8 cellular contexts compared by ENCODE assay signal in genomic region chr19:35612224-35612558, GRCh38. TPM values are rescaled to one million over a fixed set of nuclear protein-coding genes. Genes with fewer than 3 reads are reported as not detected.
DNase-seq lines count a peak whose midpoint lies in the region; ATAC-seq and TF ChIP-seq lines count a peak whose summit lies in the region.

No MANE protein-coding gene starts in this region.

- intact Hi-C loops in activated CD4-positive, alpha-beta T cell treated with anti-CD3 and anti-CD28 coated beads for 36 hours (cut with DNase I, micrococcal nuclease), result loop anchor here (1.0 to 5.0 kb wide), 8 partner anchors 16 to 343 kb away; partner anchors contain the start of genes COX6B1 (in 1 of the 2) and TMEM147 (in 1 of the 2)
- intact Hi-C loops in activated T-helper 1 cell treated with anti-CD3 and anti-CD28 coated beads, Interleukin-12 subunit alpha, Interleukin-12 subunit beta, Interleukin-2, Interleukin-4 antibody, amounts not matched to agents 30 ng/mL and 10 ng/mL and 1 ng/mL, durations not matched to agents 14 hours and 24 hours and 36 hours (cut with micrococcal nuclease), result loop anchor here (1.0 kb wide), 4 partner anchors 16 to 67 kb away; partner anchors contain the start of genes COX6B1 and TMEM147

- H3K4me1 Mint-ChIP-seq in activated CD4-positive, alpha-beta T cell treated with anti-CD3 and anti-CD28 coated beads for 36 hours, result peaks cover 23% of the 10 kb centered on the region
- peaks cover 33% of the 10 kb centered on the region for H3K4me1 Mint-ChIP-seq in activated T-helper 1 cell treated with anti-CD3 and anti-CD28 coated beads, Interleukin-12 subunit alpha, Interleukin-12 subunit beta, Interleukin-2, Interleukin-4 antibody, amounts not matched to agents 30 ng/mL and 10 ng/mL and 1 ng/mL, durations not matched to agents 14 hours and 24 hours and 36 hours (ENCODE audit: low read depth)

- H3K4me3 Mint-ChIP-seq in activated CD4-positive, alpha-beta T cell treated with anti-CD3 and anti-CD28 coated beads for 36 hours, result peak overlapping the region; percentile 81
- peak overlapping the region; percentile 87 for H3K4me3 Mint-ChIP-seq in activated T-helper 1 cell treated with anti-CD3 and anti-CD28 coated beads, Interleukin-12 subunit alpha, Interleukin-12 subunit beta, Interleukin-2, Interleukin-4 antibody, amounts not matched to agents 30 ng/mL and 10 ng/mL and 1 ng/mL, durations not matched to agents 14 hours and 24 hours and 36 hours

- H3K27me3 Mint-ChIP-seq in activated CD4-positive, alpha-beta T cell treated with anti-CD3 and anti-CD28 coated beads for 36 hours, result no peaks in the 10 kb centered on the region
- H3K27me3 Mint-ChIP-seq in activated T-helper 1 cell treated with anti-CD3 and anti-CD28 coated beads, Interleukin-12 subunit alpha, Interleukin-12 subunit beta, Interleukin-2, Interleukin-4 antibody, amounts not matched to agents 30 ng/mL and 10 ng/mL and 1 ng/mL, durations not matched to agents 14 hours and 24 hours and 36 hours (ENCODE audit: insufficient read depth), result peaks cover 3% of the 10 kb centered on the region

- H3K4me3 ChIP-seq in kidney epithelial cell (ENCODE audit: low read depth, low read length), result peak overlapping the region; percentile 16
- H3K4me3 ChIP-seq in suprapubic skin, result peak overlapping the region; percentile 76

- H3K27ac Mint-ChIP-seq in activated CD4-positive, alpha-beta T cell treated with anti-CD3 and anti-CD28 coated beads for 36 hours, result peak overlapping the region; percentile 90
- H3K27ac Mint-ChIP-seq in activated T-helper 1 cell treated with anti-CD3 and anti-CD28 coated beads, Interleukin-12 subunit alpha, Interleukin-12 subunit beta, Interleukin-2, Interleukin-4 antibody, amounts not matched to agents 30 ng/mL and 10 ng/mL and 1 ng/mL, durations not matched to agents 14 hours and 24 hours and 36 hours, result peak overlapping the region; percentile 92

- TF ChIP-seq CTCF in kidney epithelial cell (IDR thresholded peaks at IDR 0.05; ENCODE audit: insufficient read depth, low read length, poor library complexity, severe bottlenecking) (no peak), suprapubic skin (IDR thresholded peaks at IDR 0.05) (no peak), foreskin keratinocyte (conservative IDR thresholded peaks at IDR 0.05) (no peak)

- no peak for ATAC-seq in activated CD4-positive, alpha-beta T cell treated with anti-CD3 and anti-CD28 coated beads for 36 hours
- ATAC-seq in foreskin keratinocyte, result no peak
- no peak for ATAC-seq in HG02938 (IDR thresholded peaks at IDR 0.05; ENCODE audit: unreplicated experiment)
- no peak for ATAC-seq in HG02973 (IDR thresholded peaks at IDR 0.05; ENCODE audit: unreplicated experiment)

- no peak for TF ChIP-seq POLR2A in suprapubic skin (IDR thresholded peaks at IDR 0.05)

- peaks cover 6% of the 10 kb centered on the region for H3K9me3 ChIP-seq in suprapubic skin

- H3K4me1 ChIP-seq in suprapubic skin, result peaks cover 12% of the 10 kb centered on the region
- no peaks in the 10 kb centered on the region for H3K4me1 ChIP-seq in foreskin keratinocyte

- H3K27ac ChIP-seq in suprapubic skin (peak overlapping the region; percentile 3), foreskin keratinocyte (no peak overlapping the region)

- no peak for TF ChIP-seq EP300 in suprapubic skin (IDR thresholded peaks at IDR 0.05)

- CTCF ChIA-PET in activated CD4-positive, alpha-beta T cell treated with anti-CD3 and anti-CD28 coated beads for 36 hours (lab: Charles Lee), result interaction anchor here (0.6 to 1.4 kb wide), 7 partner anchors 10 to 494 kb away, joined by 3 to 5 read pairs (median 3); no protein-coding TSS in a partner anchor

- peaks cover 11% of the 10 kb centered on the region for H3K9me3 Mint-ChIP-seq in activated CD4-positive, alpha-beta T cell treated with anti-CD3 and anti-CD28 coated beads for 36 hours (ENCODE audit: low read depth)
- H3K9me3 Mint-ChIP-seq in activated T-helper 1 cell treated with anti-CD3 and anti-CD28 coated beads, Interleukin-12 subunit alpha, Interleukin-12 subunit beta, Interleukin-2, Interleukin-4 antibody, amounts not matched to agents 30 ng/mL and 10 ng/mL and 1 ng/mL, durations not matched to agents 14 hours and 24 hours and 36 hours, result peaks cover 12% of the 10 kb centered on the region

- no peak for DNase-seq in activated CD4-positive, alpha-beta T cell treated with anti-CD3 and anti-CD28 coated beads for 36 hours
- DNase-seq in activated CD4-positive, alpha-beta T cell treated with anti-CD3 and anti-CD28 coated beads, Interleukin-2, amount 50 U/mL, for 4 hours, result no peak
- DNase-seq in activated T-helper 1 cell treated with anti-CD3 and anti-CD28 coated beads, Interleukin-12 subunit alpha, Interleukin-12 subunit beta, Interleukin-2, Interleukin-4 antibody, amounts not matched to agents 30 ng/mL and 10 ng/mL and 1 ng/mL, durations not matched to agents 14 hours and 24 hours and 36 hours (ENCODE audit: low spot score), result no peak
- DNase-seq in kidney epithelial cell (ENCODE audit: low read depth) (no peak), suprapubic skin (ENCODE audit: low spot score in 2 of 2) (no peak), foreskin keratinocyte (no peak)

- H3K36me3 Mint-ChIP-seq in activated CD4-positive, alpha-beta T cell treated with anti-CD3 and anti-CD28 coated beads for 36 hours (ENCODE audit: low read depth), result peaks cover 12% of the 10 kb centered on the region
- peaks cover 14% of the 10 kb centered on the region for H3K36me3 Mint-ChIP-seq in activated T-helper 1 cell treated with anti-CD3 and anti-CD28 coated beads, Interleukin-12 subunit alpha, Interleukin-12 subunit beta, Interleukin-2, Interleukin-4 antibody, amounts not matched to agents 30 ng/mL and 10 ng/mL and 1 ng/mL, durations not matched to agents 14 hours and 24 hours and 36 hours (ENCODE audit: low read depth)

- H3K27me3 ChIP-seq in kidney epithelial cell (ENCODE audit: control insufficient read depth, insufficient read depth, low read length) (no peaks in the 10 kb centered on the region), suprapubic skin (no peaks in the 10 kb centered on the region), foreskin keratinocyte (no peaks in the 10 kb centered on the region)

- WGBS in suprapubic skin, result 35% methylated on average over 9 of the region's 9 CpGs

- H3K36me3 ChIP-seq in kidney epithelial cell (ENCODE audit: control insufficient read depth, insufficient read depth, low read length) (no peaks in the 10 kb centered on the region), suprapubic skin (peaks cover 24% of the 10 kb centered on the region)

- POLR2A ChIA-PET in activated CD4-positive, alpha-beta T cell treated with anti-CD3 and anti-CD28 coated beads for 36 hours (lab: Charles Lee), result interaction anchor here (1.0 kb wide), 1 partner anchor 16 kb away, joined by 3 read pairs; no protein-coding TSS in a partner anchor

RNA-seq across cellular contexts. Expression of gene HAUS5, which starts 0.3 kb away (rescaled TPM):
- 10 to 100 TPM; 39.7 to 41.0 TPM for total RNA-seq in activated CD4-positive, alpha-beta T cell treated with anti-CD3 and anti-CD28 coated beads for 36 hours
- total RNA-seq in activated T-helper 1 cell treated with anti-CD3 and anti-CD28 coated beads, Interleukin-12 subunit alpha, Interleukin-12 subunit beta, Interleukin-2, Interleukin-4 antibody, amounts not matched to agents 30 ng/mL and 10 ng/mL and 1 ng/mL, durations not matched to agents 14 hours and 24 hours and 36 hours, result 41.0 and 48.4 TPM in 2 replicates
- total RNA-seq in kidney epithelial cell, result 12.3 and 14.1 TPM in 2 replicates
- total RNA-seq in suprapubic skin, result 10 to 100 TPM; 14.9 to 18.4 (median 16.4) TPM
- total RNA-seq in foreskin keratinocyte, result 14.5 and 18.8 TPM in 2 replicates
- 16.2 and 17.0 TPM in 2 replicates for polyA plus RNA-seq in foreskin keratinocyte

RNA-seq across cellular contexts. Expression of gene RBM42, which starts 16.6 kb away (rescaled TPM):
- 10 to 100 TPM; 87.5 to 94.4 TPM for total RNA-seq in activated CD4-positive, alpha-beta T cell treated with anti-CD3 and anti-CD28 coated beads for 36 hours
- total RNA-seq in activated T-helper 1 cell treated with anti-CD3 and anti-CD28 coated beads, Interleukin-12 subunit alpha, Interleukin-12 subunit beta, Interleukin-2, Interleukin-4 antibody, amounts not matched to agents 30 ng/mL and 10 ng/mL and 1 ng/mL, durations not matched to agents 14 hours and 24 hours and 36 hours, result 105 and 118 TPM in 2 replicates
- 115 and 121 TPM in 2 replicates for total RNA-seq in kidney epithelial cell
- total RNA-seq in suprapubic skin, result 10 to 100 TPM; 45.1 to 75.9 (median 65.0) TPM
- total RNA-seq in foreskin keratinocyte, result 74.8 and 76.2 TPM in 2 replicates
- 95.0 and 97.4 TPM in 2 replicates for polyA plus RNA-seq in foreskin keratinocyte

RNA-seq across cellular contexts. Expression of gene PMIS2, which starts 26.2 kb away (rescaled TPM):
- total RNA-seq in activated CD4-positive, alpha-beta T cell treated with anti-CD3 and anti-CD28 coated beads for 36 hours, result not detected
- not detected in 2 replicates for total RNA-seq in activated T-helper 1 cell treated with anti-CD3 and anti-CD28 coated beads, Interleukin-12 subunit alpha, Interleukin-12 subunit beta, Interleukin-2, Interleukin-4 antibody, amounts not matched to agents 30 ng/mL and 10 ng/mL and 1 ng/mL, durations not matched to agents 14 hours and 24 hours and 36 hours
- not detected in 2 replicates for total RNA-seq in kidney epithelial cell
- total RNA-seq in suprapubic skin, result not detected
- total RNA-seq in foreskin keratinocyte, result not detected in 2 replicates
- not detected in 2 replicates for polyA plus RNA-seq in foreskin keratinocyte

RNA-seq across cellular contexts. Expression of gene ETV2, which starts 29.4 kb away (rescaled TPM):
- total RNA-seq in activated CD4-positive, alpha-beta T cell treated with anti-CD3 and anti-CD28 coated beads for 36 hours, result 1 to 10 TPM in 1 of 2 experiments, under 1 TPM in 1; 0.37 to 1.1 TPM
- 0.98 and 1.0 TPM in 2 replicates for total RNA-seq in activated T-helper 1 cell treated with anti-CD3 and anti-CD28 coated beads, Interleukin-12 subunit alpha, Interleukin-12 subunit beta, Interleukin-2, Interleukin-4 antibody, amounts not matched to agents 30 ng/mL and 10 ng/mL and 1 ng/mL, durations not matched to agents 14 hours and 24 hours and 36 hours
- total RNA-seq in kidney epithelial cell (not detected in 2 replicates), suprapubic skin (1 to 10 TPM; 1.0 to 4.0 (median 1.9) TPM), foreskin keratinocyte (0.71 and 0.82 TPM in 2 replicates)
- polyA plus RNA-seq in foreskin keratinocyte, result 1.7 and 2.0 TPM in 2 replicates

RNA-seq across cellular contexts. Expression of gene COX6B1, which starts 35.9 kb away (rescaled TPM):
- 100 to 1,000 TPM; 385 to 437 TPM for total RNA-seq in activated CD4-positive, alpha-beta T cell treated with anti-CD3 and anti-CD28 coated beads for 36 hours
- 434 and 451 TPM in 2 replicates for total RNA-seq in activated T-helper 1 cell treated with anti-CD3 and anti-CD28 coated beads, Interleukin-12 subunit alpha, Interleukin-12 subunit beta, Interleukin-2, Interleukin-4 antibody, amounts not matched to agents 30 ng/mL and 10 ng/mL and 1 ng/mL, durations not matched to agents 14 hours and 24 hours and 36 hours
- total RNA-seq in kidney epithelial cell, result 347 and 569 TPM in 2 replicates
- 100 to 1,000 TPM; 449 to 756 (median 626) TPM for total RNA-seq in suprapubic skin
- total RNA-seq in foreskin keratinocyte, result 440 and 488 TPM in 2 replicates
- 765 and 815 TPM in 2 replicates for polyA plus RNA-seq in foreskin keratinocyte
